In genomic region chr5:158951461-158951860, GRCh38 we compare ENCODE assay signal across 24 cellular contexts.
DNase-seq lines count a peak whose midpoint lies in the region; ATAC-seq, FAIRE-seq and TF ChIP-seq lines count a peak whose summit lies in the region.
"Had no signal": no experiment of that assay in that cellular context is flagged by ENCODE, and none has a peak within 500 bp of the region (broad histone marks: within the 10 kb centered on the region; RNA-seq: fewer than 3 reads in every experiment).

No MANE protein-coding gene starts in this region.

- H3K4me3 Mint-ChIP-seq in brain: peak overlapping the region in 2 of 5 experiments; percentile 42 to 70
- no peak overlapping the region for H3K4me3 Mint-ChIP-seq in activated T-helper 2 cell treated with anti-CD3 and anti-CD28 coated beads, Interferon-gamma antibody, Interleukin-2, Interleukin-4, amounts not matched to agents 10 μg/mL and 5 μg/mL and 100 μg/mL, durations not matched to agents 14 hours and 24 hours and 36 hours (ENCODE audit: low read depth)
- H3K4me3 Mint-ChIP-seq: activated CD8-positive, alpha-beta T cell treated with anti-CD3 and anti-CD28 coated beads, Interleukin-2, amount 10 ng/mL, durations not matched to agents 7 days and 5 days; central memory CD8-positive, alpha-beta T cell; naive thymus-derived CD4-positive, alpha-beta T cell; type B pancreatic cell had no signal

- DNase-seq in GM12865 (ENCODE audit: low read depth) (peak; percentile 42), Karpas-422 (peak; percentile 88), HCEC 1CT (no peak), colonic mucosa (no peak), HepG2 (ENCODE audit: low spot score) (no peak)
- DNase-seq in activated T-helper 2 cell treated with anti-CD3 and anti-CD28 coated beads, Interferon-gamma antibody, Interleukin-2, Interleukin-4, amounts not matched to agents 10 μg/mL and 5 μg/mL and 100 μg/mL, durations not matched to agents 14 hours and 24 hours and 36 hours (ENCODE audit: low spot score): no peak
- DNase-seq: activated CD4-positive, alpha-beta T cell treated with anti-CD3 and anti-CD28 coated beads for 1 hour; activated CD8-positive, alpha-beta T cell treated with anti-CD3 and anti-CD28 coated beads, Interleukin-2, amount 10 ng/mL, durations not matched to agents 7 days and 5 days; activated gamma-delta T cell; activated T-cell treated with anti-CD3 and anti-CD28 coated beads for 4 hours; dermis blood vessel endothelial cell; gastrocnemius medialis; left lung; naive thymus-derived CD4-positive, alpha-beta T cell; NCI-H226; NCI-H69; T-helper 1 cell had no signal

- no peaks in the 10 kb centered on the region for H3K27me3 Mint-ChIP-seq in brain
- no peaks in the 10 kb centered on the region for H3K27me3 Mint-ChIP-seq in activated T-helper 2 cell treated with anti-CD3 and anti-CD28 coated beads, Interferon-gamma antibody, Interleukin-2, Interleukin-4, amounts not matched to agents 10 μg/mL and 5 μg/mL and 100 μg/mL, durations not matched to agents 14 hours and 24 hours and 36 hours (ENCODE audit: low read depth)

- H3K36me3 ChIP-seq in Karpas-422 (ENCODE audit: insufficient read depth, low read length): peaks cover 16% of the 10 kb centered on the region
- no peaks in the 10 kb centered on the region for H3K36me3 ChIP-seq in neuron (ENCODE audit: insufficient read depth, low read length)
- no peaks in the 10 kb centered on the region for H3K36me3 ChIP-seq in colonic mucosa
- no peaks in the 10 kb centered on the region for H3K36me3 ChIP-seq in HepG2 (replicated peaks in 1 of 2; ENCODE audit: control insufficient read depth in 1 of 2, insufficient read depth in 2 of 2, low read length in 2 of 2)
- H3K36me3 ChIP-seq: gastrocnemius medialis, left lung had no signal

- POLR2A ChIA-PET in HepG2 (lab: Yijun Ruan, JAX): no interaction called here

- peaks cover 63% of the 10 kb centered on the region for H3K4me1 Mint-ChIP-seq in brain
- H3K4me1 Mint-ChIP-seq in activated T-helper 2 cell treated with anti-CD3 and anti-CD28 coated beads, Interferon-gamma antibody, Interleukin-2, Interleukin-4, amounts not matched to agents 10 μg/mL and 5 μg/mL and 100 μg/mL, durations not matched to agents 14 hours and 24 hours and 36 hours (ENCODE audit: low read depth): no peaks in the 10 kb centered on the region
- H3K4me1 Mint-ChIP-seq: central memory CD8-positive, alpha-beta T cell; naive thymus-derived CD4-positive, alpha-beta T cell had no signal

- peak overlapping the region in 4 of 5 experiments; percentile 9 to 93 (median 47) for H3K27ac Mint-ChIP-seq in brain
- no peak overlapping the region for H3K27ac Mint-ChIP-seq in activated T-helper 2 cell treated with anti-CD3 and anti-CD28 coated beads, Interferon-gamma antibody, Interleukin-2, Interleukin-4, amounts not matched to agents 10 μg/mL and 5 μg/mL and 100 μg/mL, durations not matched to agents 14 hours and 24 hours and 36 hours
- H3K27ac Mint-ChIP-seq: activated CD8-positive, alpha-beta T cell treated with anti-CD3 and anti-CD28 coated beads, Interleukin-2, amount 10 ng/mL, durations not matched to agents 7 days and 5 days; naive thymus-derived CD4-positive, alpha-beta T cell; type B pancreatic cell had no signal

- no peak for TF ChIP-seq POLR2A in HepG2 (IDR thresholded peaks at IDR 0.05; ENCODE audit: insufficient read depth in 1 of 2, low read depth in 2 of 2, low read length in 2 of 2)

- H3K9me3 ChIP-seq in Karpas-422 (ENCODE audit: low read length) (no peaks in the 10 kb centered on the region), neuron (ENCODE audit: low read length) (no peaks in the 10 kb centered on the region), colonic mucosa (no peaks in the 10 kb centered on the region), HepG2 (ENCODE audit: low read length) (no peaks in the 10 kb centered on the region)
- H3K9me3 ChIP-seq: gastrocnemius medialis, left lung had no signal

- in situ Hi-C loops in HepG2 (cut with HindIII; ENCODE audit: extremely low pct_ligation_motif_present, low pct_unique_long_range_greater_than_20kb): no loop called here

- H3K27ac ChIP-seq in Karpas-422 (ENCODE audit: low read length) (peak overlapping the region; percentile 97), colonic mucosa (no peak overlapping the region), HepG2 (ENCODE audit: extremely low read length, insufficient read depth, low read length) (no peak overlapping the region)
- H3K27ac ChIP-seq: gastrocnemius medialis, HL-60, left lung had no signal

- BruUV-seq in HepG2 (replicated peaks; lab: Mats Ljungman, UMichigan): no TSS peak

- no peaks in the 10 kb centered on the region for H4K20me1 ChIP-seq in Karpas-422 (ENCODE audit: insufficient read depth, low read depth, low read length)
- H4K20me1 ChIP-seq in HepG2 (ENCODE audit: insufficient read depth, low read length): no peaks in the 10 kb centered on the region

- no peak for FAIRE-seq in HepG2 (lab: Jason Lieb, UNC)
- FAIRE-seq: islet of Langerhans, TTC549 had no signal

- H3K4me1 ChIP-seq in Karpas-422 (ENCODE audit: low read length): peaks cover 82% of the 10 kb centered on the region
- peaks cover 46% of the 10 kb centered on the region for H3K4me1 ChIP-seq in neuron (ENCODE audit: insufficient read depth, low read length)
- no peaks in the 10 kb centered on the region for H3K4me1 ChIP-seq in colonic mucosa
- no peaks in the 10 kb centered on the region for H3K4me1 ChIP-seq in HepG2 (ENCODE audit: insufficient read depth, low read length)
- H3K4me1 ChIP-seq: gastrocnemius medialis, left lung had no signal

- intact Hi-C loops in activated T-helper 2 cell treated with anti-CD3 and anti-CD28 coated beads, Interferon-gamma antibody, Interleukin-2, Interleukin-4, amounts not matched to agents 10 μg/mL and 5 μg/mL and 100 μg/mL, durations not matched to agents 14 hours and 24 hours and 36 hours (cut with micrococcal nuclease): no loop called here
- intact Hi-C loops in colonic mucosa (cut with DNase I): no loop called here
- intact Hi-C loops in HepG2 (cut with micrococcal nuclease; ENCODE audit: unreplicated experiment): no loop called here

- no peaks in the 10 kb centered on the region for H3K9me2 ChIP-seq in Karpas-422 (replicated peaks; ENCODE audit: insufficient read depth, low read length)

- H3K9me3 Mint-ChIP-seq in brain: peaks cover 0 to 2% (median 0%) of the 10 kb centered on the region in 5 experiments
- H3K9me3 Mint-ChIP-seq in activated T-helper 2 cell treated with anti-CD3 and anti-CD28 coated beads, Interferon-gamma antibody, Interleukin-2, Interleukin-4, amounts not matched to agents 10 μg/mL and 5 μg/mL and 100 μg/mL, durations not matched to agents 14 hours and 24 hours and 36 hours: no peaks in the 10 kb centered on the region
- H3K9me3 Mint-ChIP-seq: central memory CD8-positive, alpha-beta T cell had no signal

- CTCF ChIA-PET in HepG2 (lab: Yijun Ruan, JAX; ENCODE audit: low intra/inter-chr PET ratio, low total read pairs): no interaction called here

- no peaks in the 10 kb centered on the region for H3K36me3 Mint-ChIP-seq in brain
- H3K36me3 Mint-ChIP-seq in activated T-helper 2 cell treated with anti-CD3 and anti-CD28 coated beads, Interferon-gamma antibody, Interleukin-2, Interleukin-4, amounts not matched to agents 10 μg/mL and 5 μg/mL and 100 μg/mL, durations not matched to agents 14 hours and 24 hours and 36 hours (ENCODE audit: low read depth): no peaks in the 10 kb centered on the region
- H3K36me3 Mint-ChIP-seq: naive thymus-derived CD4-positive, alpha-beta T cell; type B pancreatic cell had no signal

- H3K4me3 ChIP-seq in GM12865 (ENCODE audit: low read depth, low read length) (peak overlapping the region; percentile 29), Karpas-422 (ENCODE audit: low read length) (peak overlapping the region; percentile 49), neuron (ENCODE audit: low read length) (peak overlapping the region; percentile 21), colonic mucosa (no peak overlapping the region), HepG2 (replicated peaks in 1 of 3; ENCODE audit: insufficient read depth in 1 of 3, low read depth in 2 of 3, low read length in 3 of 3) (no peak overlapping the region)
- H3K4me3 ChIP-seq: gastrocnemius medialis, left lung had no signal

- H3K79me2 ChIP-seq in Karpas-422 (ENCODE audit: low read length): peaks cover 74% of the 10 kb centered on the region
- no peaks in the 10 kb centered on the region for H3K79me2 ChIP-seq in HepG2 (ENCODE audit: insufficient read depth, low read length)

- H3K9ac ChIP-seq in Karpas-422 (ENCODE audit: low read length) (peak overlapping the region; percentile 69), colonic mucosa (ENCODE audit: low read depth in 2 of 2, low read length in 2 of 2) (no peak overlapping the region), HepG2 (ENCODE audit: insufficient read depth, low read depth, low read length) (no peak overlapping the region)

- H3K27me3 ChIP-seq in Karpas-422 (ENCODE audit: low read length) (no peaks in the 10 kb centered on the region), neuron (ENCODE audit: insufficient read depth, low read length) (no peaks in the 10 kb centered on the region), colonic mucosa (no peaks in the 10 kb centered on the region), HepG2 (ENCODE audit: control insufficient read depth in 1 of 2, insufficient read depth in 2 of 2, low read length in 2 of 2) (peaks cover 2 to 6% of the 10 kb centered on the region in 2 experiments; a peak in 3 of 5 replicates)
- H3K27me3 ChIP-seq: gastrocnemius medialis, left lung had no signal

- TF ChIP-seq EP300 in HepG2 (IDR thresholded peaks at IDR 0.05; ENCODE audit: low read depth in 2 of 2, low read length in 2 of 2) (no peak), HepG2 (CRISPR knock-in tag; IDR thresholded peaks at IDR 0.05; ENCODE audit: borderline replicate concordance) (no peak)

- TF ChIP-seq RAD21 in HepG2 (CRISPR knock-in tag; IDR thresholded peaks at IDR 0.05): no peak

- TF ChIP-seq CTCF in GM12865 (IDR thresholded peaks at IDR 0.05; ENCODE audit: insufficient read depth, low read depth, low read length, missing control alignments) (no peak), brain (conservative IDR thresholded peaks at IDR 0.05) (no peak), colonic mucosa (IDR thresholded peaks at IDR 0.05) (no peak), HepG2 (CRISPR knock-in tag; IDR thresholded peaks at IDR 0.05) (no peak)

- no peak for ATAC-seq in HepG2
- ATAC-seq: activated CD8-positive, alpha-beta T cell treated with anti-CD3 and anti-CD28 coated beads, Interleukin-2, amount 10 ng/mL, durations not matched to agents 7 days and 5 days; gastrocnemius medialis; left lung; naive thymus-derived CD4-positive, alpha-beta T cell had no signal

- peak overlapping the region; percentile 81 for H3K4me2 ChIP-seq in Karpas-422 (ENCODE audit: low read depth, low read length, poor library complexity, severe bottlenecking)
- no peak overlapping the region for H3K4me2 ChIP-seq in HepG2 (ENCODE audit: low read depth, low read length)

- 0% methylated on average over 3 of the region's 3 CpGs for WGBS in HepG2 (ENCODE audit: low lambda C conversion rate)

- H2AFZ ChIP-seq in Karpas-422 (ENCODE audit: low read length): no peak overlapping the region
- H2AFZ ChIP-seq in neuron (ENCODE audit: low read depth, low read length): no peak overlapping the region
- H2AFZ ChIP-seq in HepG2 (ENCODE audit: low read length): no peak overlapping the region

Comparison
In these comparisons a context has a peak if more than half of its experiments do, and no peak if none do; other contexts are left out.
1. DNase-seq: peak in GM12865 (single experiment) and Karpas-422 (single experiment); none in HCEC 1CT (single experiment), activated T-helper 2 cell treated with anti-CD3 and anti-CD28 coated beads, Interferon-gamma antibody, Interleukin-2, Interleukin-4, amounts not matched to agents 10 μg/mL and 5 μg/mL and 100 μg/mL, durations not matched to agents 14 hours and 24 hours and 36 hours (single experiment), colonic mucosa (single experiment) and HepG2 (single experiment).
2. H3K4me3 ChIP-seq: peak in GM12865 (single experiment), Karpas-422 (single experiment) and neuron (single experiment); none in colonic mucosa (single experiment) and HepG2 (0 of 3).